In the genomic region with DNA sequence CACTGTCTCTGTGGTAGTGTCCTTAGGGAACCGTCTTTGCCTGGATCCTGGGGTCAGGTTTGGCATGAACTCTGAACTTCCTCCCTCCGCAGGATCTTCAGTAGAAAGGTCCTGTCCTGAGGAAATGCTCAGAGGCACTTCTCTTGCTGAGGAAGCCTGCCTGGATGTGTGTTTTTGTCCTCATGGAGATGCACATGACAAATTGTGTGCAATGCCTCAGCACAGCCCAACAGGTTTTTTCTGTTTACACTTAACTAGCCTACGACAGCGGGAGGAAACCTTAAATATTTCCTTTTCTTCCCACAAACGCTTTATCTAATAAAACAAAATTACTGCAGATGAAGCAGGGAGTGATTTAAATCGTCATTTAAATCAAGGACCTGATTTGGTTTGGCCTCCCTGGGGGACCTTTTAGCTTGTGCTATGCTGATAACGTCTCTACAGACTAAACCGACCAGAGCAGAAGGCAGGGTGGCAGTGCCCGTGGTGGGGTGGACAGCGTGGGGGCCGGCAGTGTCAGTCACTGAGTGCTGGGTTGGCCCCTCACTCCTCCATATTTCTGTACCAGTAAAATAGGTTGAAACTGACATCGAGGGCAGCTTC, we compare ENCODE assay signal across 9 cellular contexts. TPM values are rescaled to one million over a fixed set of nuclear protein-coding genes. Genes with fewer than 3 reads are reported as not detected.
DNase-seq lines count a peak whose midpoint lies in the region; ATAC-seq and TF ChIP-seq lines count a peak whose summit lies in the region.
"Had no signal": no experiment of that assay in that cellular context is flagged by ENCODE, and none has a peak within 500 bp of the region (broad histone marks: within the 10 kb centered on the region; RNA-seq: fewer than 3 reads in every experiment).

No MANE protein-coding gene starts in this region.

- H3K36me3 ChIP-seq in right lobe of liver: no peaks in the 10 kb centered on the region

- peaks cover 17% of the 10 kb centered on the region for H3K4me1 Mint-ChIP-seq in type B pancreatic cell (ENCODE audit: unreplicated experiment)
- no peaks in the 10 kb centered on the region for H3K4me1 Mint-ChIP-seq in CD4-positive, alpha-beta T cell (ENCODE audit: low read depth)

- intact Hi-C loops in right lobe of liver (cut with DNase I): no loop called here
- intact Hi-C loops in CD4-positive, alpha-beta T cell (cut with DNase I, micrococcal nuclease): no loop called here

- H3K4me1 ChIP-seq in right lobe of liver: peaks cover 0 to 16% (median 0%) of the 10 kb centered on the region in 4 donors

- no peaks in the 10 kb centered on the region for H3K9me3 ChIP-seq in right lobe of liver
- no peaks in the 10 kb centered on the region for H3K9me3 ChIP-seq in CD4-positive, alpha-beta T cell (ENCODE audit: control insufficient read depth, low read length)

- H3K27me3 ChIP-seq in right lobe of liver: no peaks in the 10 kb centered on the region
- H3K27me3 ChIP-seq in CD4-positive, alpha-beta T cell (ENCODE audit: control insufficient read depth, insufficient read depth, low read length): no peaks in the 10 kb centered on the region

- no peak for TF ChIP-seq CTCF in choroid plexus epithelial cell (conservative IDR thresholded peaks at IDR 0.05; ENCODE audit: low read depth, low read length)
- TF ChIP-seq CTCF in right lobe of liver (IDR thresholded peaks at IDR 0.05): no peak
- no peak for TF ChIP-seq CTCF in type B pancreatic cell (conservative IDR thresholded peaks at IDR 0.05)
- TF ChIP-seq CTCF in CD4-positive, alpha-beta T cell (IDR thresholded peaks at IDR 0.05): no peak

- peak; percentile 63 for DNase-seq in NCI-H526 treated with DMSO at 0.1 percent for 48 hours (lab: John Stamatoyannopoulos, UW)
- peak; percentile 69 for DNase-seq in choroid plexus epithelial cell (ENCODE audit: low read depth)
- no peak for DNase-seq in right lobe of liver
- no peak for DNase-seq in type B pancreatic cell (ENCODE audit: extremely low spot score, unreplicated experiment)
- DNase-seq in NOMO-1 treated with dmso at 0.1 percent for 144 hours (lab: John Stamatoyannopoulos, UW; ENCODE audit: unreplicated experiment): no peak
- no peak for DNase-seq in CD4-positive, alpha-beta T cell
- DNase-seq in activated naive CD4-positive, alpha-beta T cell treated with Interleukin-2 at 50 U/mL for 16 hours: no peak
- DNase-seq: NCI-H2227 treated with DMSO at 0.1 percent for 48 hours had no signal

- POLR2A ChIA-PET in CD4-positive, alpha-beta T cell (lab: Charles Lee): no interaction called here

- H3K9me3 Mint-ChIP-seq in type B pancreatic cell: no peaks in the 10 kb centered on the region
- no peaks in the 10 kb centered on the region for H3K9me3 Mint-ChIP-seq in CD4-positive, alpha-beta T cell

- peak overlapping the region; percentile 55 for H3K4me3 Mint-ChIP-seq in type B pancreatic cell
- no peak overlapping the region for H3K4me3 Mint-ChIP-seq in CD4-positive, alpha-beta T cell
- H3K4me3 Mint-ChIP-seq: activated naive CD8-positive, alpha-beta T cell had no signal

- peak overlapping the region in 1 of 3 donors; percentile 15 for H3K27ac ChIP-seq in right lobe of liver
- H3K27ac ChIP-seq in CD4-positive, alpha-beta T cell (ENCODE audit: low read depth, low read length): no peak overlapping the region

- 25% methylated on average over 7 of the region's 12 CpGs for WGBS in right lobe of liver (ENCODE audit: insufficient coverage, low coverage, low lambda C conversion rate, missing lambda C conversion rate)

- H3K27ac Mint-ChIP-seq in type B pancreatic cell: peak overlapping the region; percentile 66
- H3K27ac Mint-ChIP-seq in CD4-positive, alpha-beta T cell: no peak overlapping the region
- H3K27ac Mint-ChIP-seq: activated naive CD8-positive, alpha-beta T cell had no signal

- no peak for TF ChIP-seq POLR2A in right lobe of liver (IDR thresholded peaks at IDR 0.05)

- peak overlapping the region; percentile 30 for H3K4me3 ChIP-seq in choroid plexus epithelial cell (ENCODE audit: low read depth, low read length)
- no peak overlapping the region for H3K4me3 ChIP-seq in right lobe of liver

- peaks cover 16% of the 10 kb centered on the region for H3K36me3 Mint-ChIP-seq in type B pancreatic cell
- H3K36me3 Mint-ChIP-seq in CD4-positive, alpha-beta T cell (ENCODE audit: low read depth): no peaks in the 10 kb centered on the region
- H3K36me3 Mint-ChIP-seq: activated naive CD8-positive, alpha-beta T cell had no signal

- peaks cover 58% of the 10 kb centered on the region for H3K27me3 Mint-ChIP-seq in type B pancreatic cell
- H3K27me3 Mint-ChIP-seq in CD4-positive, alpha-beta T cell: no peaks in the 10 kb centered on the region
- H3K27me3 Mint-ChIP-seq: activated naive CD8-positive, alpha-beta T cell had no signal

- ATAC-seq in right lobe of liver: peak; percentile 31 to 56 (median 38)
- ATAC-seq in CD4-positive, alpha-beta T cell (ENCODE audit: poor library complexity): no peak

- CTCF ChIA-PET in CD4-positive, alpha-beta T cell (lab: Charles Lee): interaction anchor here (0.9 kb wide), 1 partner anchor 16 kb away, joined by 3 read pairs; no protein-coding TSS in a partner anchor

RNA-seq across cellular contexts. Expression of a gene that starts 18.5 kb away (rescaled TPM):
- total RNA-seq in right lobe of liver: 1 to 10 TPM; 4.7 to 6.8 (median 5.4) TPM
- total RNA-seq in type B pancreatic cell (ENCODE audit: low replicate concordance): 16.7 and 28.8 TPM in 2 replicates
- 10 to 100 TPM; 32.3 to 33.6 TPM for total RNA-seq in CD4-positive, alpha-beta T cell

RNA-seq across cellular contexts. Expression of a gene that starts 53.1 kb away (rescaled TPM):
- 1 to 10 TPM in 4 of 6 experiments, under 1 TPM in 2; 0.43 to 8.1 (median 1.5) TPM for total RNA-seq in right lobe of liver
- 11.3 and 42.9 TPM in 2 replicates for total RNA-seq in type B pancreatic cell (ENCODE audit: low replicate concordance)
- not detected for total RNA-seq in CD4-positive, alpha-beta T cell

Comparison
In these comparisons a context has a peak if more than half of its experiments do, and no peak if none do; other contexts are left out.
1. DNase-seq: peak in NCI-H526 treated with DMSO at 0.1 percent for 48 hours (single experiment) and choroid plexus epithelial cell (single experiment); none in right lobe of liver (0 of 3), type B pancreatic cell (single experiment), NOMO-1 treated with dmso at 0.1 percent for 144 hours (single experiment), CD4-positive, alpha-beta T cell (0 of 10) and activated naive CD4-positive, alpha-beta T cell treated with Interleukin-2 at 50 U/mL for 16 hours (single experiment).